ENCODE assay signal across 8 cellular contexts in genomic region chr13:51223284-51224270, GRCh38. TPM values are rescaled to one million over a fixed set of nuclear protein-coding genes. Genes with fewer than 3 reads are reported as not detected.
DNase-seq lines count a peak whose midpoint lies in the region; ATAC-seq and TF ChIP-seq lines count a peak whose summit lies in the region.

No MANE protein-coding gene starts in this region.

- no peak overlapping the region for H2BK5ac ChIP-seq in mesendoderm (ENCODE audit: low read length)

- H3K27me3 ChIP-seq in mesendoderm (ENCODE audit: insufficient read depth, low read length, poor library complexity): no peaks in the 10 kb centered on the region
- H3K27me3 ChIP-seq in thyroid gland: no peaks in the 10 kb centered on the region

- H3K4me3 ChIP-seq in coronary artery (peak overlapping the region; percentile 96), mesendoderm (ENCODE audit: low read length) (peak overlapping the region; percentile 74), thyroid gland (replicated peaks in 1 of 3) (peak overlapping the region in 2 of 3 donors; percentile 69 to 82)

- ATAC-seq in left colon (no peak), GM18502 (IDR thresholded peaks at IDR 0.05; ENCODE audit: poor library complexity, unreplicated experiment) (no peak)

- H3K79me2 ChIP-seq in mesendoderm (ENCODE audit: control insufficient read depth, insufficient read depth, low read length): peaks cover 2% of the 10 kb centered on the region

- peaks cover 66% of the 10 kb centered on the region for H3K27me3 Mint-ChIP-seq in activated T-cell treated with anti-CD3 and anti-CD28 coated beads, Interleukin-2, amount 50 U/mL, for 24 hours

- H2AK5ac ChIP-seq in mesendoderm (ENCODE audit: low read length): no peak overlapping the region

- H3K4me3 Mint-ChIP-seq in activated T-cell treated with anti-CD3 and anti-CD28 coated beads, Interleukin-2, amount 50 U/mL, for 24 hours: peak overlapping the region; percentile 53

- H3K4me1 Mint-ChIP-seq in activated T-cell treated with anti-CD3 and anti-CD28 coated beads, Interleukin-2, amount 50 U/mL, for 24 hours (ENCODE audit: low read depth): peaks cover 3% of the 10 kb centered on the region

- H3K56ac ChIP-seq in mesendoderm (ENCODE audit: low read length): peak overlapping the region; percentile 88

- H2BK120ac ChIP-seq in mesendoderm (ENCODE audit: low read depth, low read length): no peak overlapping the region

- no peaks in the 10 kb centered on the region for H3K9me3 ChIP-seq in thyroid gland

- peak overlapping the region; percentile 78 for H3K4me2 ChIP-seq in mesendoderm (ENCODE audit: low read length)

- DNase-seq in activated T-cell treated with anti-CD3 and anti-CD28 coated beads, Interleukin-2, amount 50 U/mL, for 24 hours: no peak
- DNase-seq in activated T-cell treated with anti-CD3 and anti-CD28 coated beads for 4 hours (no peak), coronary artery (ENCODE audit: low spot score) (no peak), mesendoderm (peak; percentile 47), thyroid gland (no peak), NCI-H526 treated with DMSO at 0.1 percent for 48 hours (lab: John Stamatoyannopoulos, UW) (no peak), left colon (no peak)

- no peak for TF ChIP-seq POLR2A in thyroid gland (IDR thresholded peaks at IDR 0.05)

- peak overlapping the region; percentile 73 for H3K9ac ChIP-seq in mesendoderm (ENCODE audit: low read length)

- intact Hi-C loops in thyroid gland (cut with DNase I) (loop anchor here (5.0 kb wide), 1 partner anchor 64 kb away; no protein-coding TSS in a partner anchor), left colon (cut with DNase I, micrococcal nuclease) (loop anchor here in 1 of 2 donors (5.0 kb wide), 1 partner anchor 64 kb away; no protein-coding TSS in a partner anchor)

- no peak overlapping the region for H3K27ac Mint-ChIP-seq in activated T-cell treated with anti-CD3 and anti-CD28 coated beads, Interleukin-2, amount 50 U/mL, for 24 hours

- peak overlapping the region; percentile 57 for H3K18ac ChIP-seq in mesendoderm (ENCODE audit: low read length)

- H3K4ac ChIP-seq in mesendoderm (ENCODE audit: low read depth, low read length): no peak overlapping the region

- no peak overlapping the region for H4K5ac ChIP-seq in mesendoderm (ENCODE audit: low read length)

- H3K27ac ChIP-seq in coronary artery (no peak overlapping the region), mesendoderm (ENCODE audit: low read depth, low read length) (peak overlapping the region; percentile 6), thyroid gland (no peak overlapping the region)

- no peak overlapping the region for H2BK15ac ChIP-seq in mesendoderm (replicated peaks; ENCODE audit: low read depth)

- no peak overlapping the region for H3K23ac ChIP-seq in mesendoderm (ENCODE audit: low read length)

- H3K79me1 ChIP-seq in mesendoderm (ENCODE audit: low read length): no peaks in the 10 kb centered on the region

- no peaks in the 10 kb centered on the region for H3K9me3 Mint-ChIP-seq in activated T-cell treated with anti-CD3 and anti-CD28 coated beads, Interleukin-2, amount 50 U/mL, for 24 hours

- H4K8ac ChIP-seq in mesendoderm (ENCODE audit: low read depth, low read length): no peak overlapping the region

- no peaks in the 10 kb centered on the region for H3K36me3 ChIP-seq in mesendoderm (ENCODE audit: control insufficient read depth, insufficient read depth, low read length)
- no peaks in the 10 kb centered on the region for H3K36me3 ChIP-seq in thyroid gland

- TF ChIP-seq CTCF in coronary artery (IDR thresholded peaks at IDR 0.05) (no peak), thyroid gland (IDR thresholded peaks at IDR 0.05) (no peak)

- no peaks in the 10 kb centered on the region for H3K36me3 Mint-ChIP-seq in activated T-cell treated with anti-CD3 and anti-CD28 coated beads, Interleukin-2, amount 50 U/mL, for 24 hours (ENCODE audit: low read depth)

- H3K4me1 ChIP-seq in mesendoderm (ENCODE audit: control insufficient read depth, low read depth, low read length): peaks cover 6% of the 10 kb centered on the region
- peaks cover 6 to 28% of the 10 kb centered on the region in 2 donors for H3K4me1 ChIP-seq in thyroid gland

- no CpG with 5 or more reads among the region's 19 CpGs for whole genome bisulfite sequencing in mesendoderm (ENCODE audit: extremely low coverage, insufficient coverage, low lambda C conversion rate)
- 79 to 80% methylated on average over 19 of the region's 19 CpGs for WGBS in thyroid gland, 2 donors

RNA-seq across cellular contexts. Expression of gene FAM124A, which starts 1.4 kb away (rescaled TPM):
- 10.9 TPM for polyA plus RNA-seq in mesendoderm (2013, experiment 1 of 2)
- polyA plus RNA-seq in mesendoderm (2013, experiment 2 of 2): 11.2 TPM
- 10 to 100 TPM in 1 of 4 donors, 1 to 10 TPM in 3; 9.1 to 11.4 (median 9.4) TPM for total RNA-seq in thyroid gland
- total RNA-seq in left colon: 1 to 10 TPM in 1 of 2 donors, under 1 TPM in 1; 0.89 to 3.1 TPM
